Comparison of ENCODE assay signal across 9 cellular contexts in genomic region chr16:56246051-56246817, GRCh38. TPM values are rescaled to one million over a fixed set of nuclear protein-coding genes. Genes with fewer than 3 reads are reported as not detected.
DNase-seq lines count a peak whose midpoint lies in the region; ATAC-seq and TF ChIP-seq lines count a peak whose summit lies in the region.
"Had no signal": no experiment of that assay in that cellular context is flagged by ENCODE, and none has a peak within 500 bp of the region (broad histone marks: within the 10 kb centered on the region; RNA-seq: fewer than 3 reads in every experiment).

No MANE protein-coding gene starts in this region.

- peaks cover 2% of the 10 kb centered on the region for H3K27me3 Mint-ChIP-seq in GM23338 (ENCODE audit: insufficient read depth, low read depth, poor library complexity)
- no peaks in the 10 kb centered on the region for H3K27me3 Mint-ChIP-seq in T-helper 17 cell
- no peaks in the 10 kb centered on the region for H3K27me3 Mint-ChIP-seq in activated CD4-positive, alpha-beta memory T cell treated with anti-CD3 and anti-CD28 coated beads for 36 hours

- WGBS in body of pancreas, 2 donors, result 52 to 58% methylated on average over 13 of the region's 13 CpGs
- WGBS in ovary, 3 donors, result 64 to 74% (median 66%) methylated on average over 13 of the region's 13 CpGs

- peaks cover 3% of the 10 kb centered on the region for H3K36me3 ChIP-seq in GM23338 (ENCODE audit: insufficient read depth)
- no peaks in the 10 kb centered on the region for H3K36me3 ChIP-seq in rectal smooth muscle tissue (ENCODE audit: control insufficient read depth, insufficient read depth, low read length)
- no peaks in the 10 kb centered on the region for H3K36me3 ChIP-seq in body of pancreas (replicated peaks in 1 of 2; ENCODE audit: insufficient read depth in 1 of 2, low read depth in 2 of 2)
- H3K36me3 ChIP-seq in ovary, result no peaks in the 10 kb centered on the region

- H3K36me3 Mint-ChIP-seq in GM23338 (ENCODE audit: low read depth) (no peaks in the 10 kb centered on the region; the same call in 2 of the 3 replicates), T-helper 17 cell (ENCODE audit: low read depth) (peaks cover 2% of the 10 kb centered on the region)
- H3K36me3 Mint-ChIP-seq in activated CD4-positive, alpha-beta memory T cell treated with anti-CD3 and anti-CD28 coated beads for 36 hours, result no peaks in the 10 kb centered on the region

- no peak overlapping the region for H3K4me2 ChIP-seq in GM23338

- H3K9ac ChIP-seq in rectal smooth muscle tissue (ENCODE audit: low read length), result no peak overlapping the region

- no peaks in the 10 kb centered on the region for H3F3A ChIP-seq in GM23338 (replicated peaks; ENCODE audit: low read depth)

- no peak for TF ChIP-seq EP300 in ovary (IDR thresholded peaks at IDR 0.05)

- peak; percentile 98 for ATAC-seq in GM23338
- ATAC-seq in T-helper 17 cell, result no peak
- ATAC-seq in left ventricle myocardium superior, result peak; percentile 67
- no peak for ATAC-seq in body of pancreas
- ATAC-seq in HG02870 (IDR thresholded peaks at IDR 0.05; ENCODE audit: unreplicated experiment), result no peak

- no peak overlapping the region for H3K27ac ChIP-seq in GM23338 (ENCODE audit: low read depth)
- peak overlapping the region; percentile 62 for H3K27ac ChIP-seq in rectal smooth muscle tissue (ENCODE audit: low read depth, low read length)
- no peak overlapping the region for H3K27ac ChIP-seq in body of pancreas
- H3K27ac ChIP-seq in ovary, result no peak overlapping the region

- no peaks in the 10 kb centered on the region for H3K9me2 ChIP-seq in GM23338 (ENCODE audit: insufficient read depth)

- POLR2A ChIA-PET in activated CD4-positive, alpha-beta memory T cell treated with anti-CD3 and anti-CD28 coated beads for 36 hours (lab: Charles Lee), result no interaction called here

- H3K27ac Mint-ChIP-seq in GM23338, result no peak overlapping the region
- H3K27ac Mint-ChIP-seq in T-helper 17 cell, result peak overlapping the region; percentile 37
- H3K27ac Mint-ChIP-seq in activated CD4-positive, alpha-beta memory T cell treated with anti-CD3 and anti-CD28 coated beads for 36 hours, result no peak overlapping the region

- H3K4me3 ChIP-seq in GM23338, result no peak overlapping the region
- no peak overlapping the region for H3K4me3 ChIP-seq in rectal smooth muscle tissue (ENCODE audit: low read length)
- no peak overlapping the region for H3K4me3 ChIP-seq in body of pancreas
- H3K4me3 ChIP-seq in ovary, result no peak overlapping the region

- H3K27me3 ChIP-seq in GM23338 (ENCODE audit: insufficient read depth) (no peaks in the 10 kb centered on the region), rectal smooth muscle tissue (ENCODE audit: control insufficient read depth, insufficient read depth, low read length) (no peaks in the 10 kb centered on the region), body of pancreas (no peaks in the 10 kb centered on the region), ovary (no peaks in the 10 kb centered on the region)

- no peaks in the 10 kb centered on the region for H3K9me3 Mint-ChIP-seq in GM23338
- no peaks in the 10 kb centered on the region for H3K9me3 Mint-ChIP-seq in activated CD4-positive, alpha-beta memory T cell treated with anti-CD3 and anti-CD28 coated beads for 36 hours

- H3K4me3 Mint-ChIP-seq in GM23338 (no peak overlapping the region), T-helper 17 cell (no peak overlapping the region)
- H3K4me3 Mint-ChIP-seq in activated CD4-positive, alpha-beta memory T cell treated with anti-CD3 and anti-CD28 coated beads for 36 hours, result no peak overlapping the region

- H3K4me1 Mint-ChIP-seq in GM23338, result peaks cover 9% of the 10 kb centered on the region
- peaks cover 2% of the 10 kb centered on the region for H3K4me1 Mint-ChIP-seq in T-helper 17 cell
- no peaks in the 10 kb centered on the region for H3K4me1 Mint-ChIP-seq in activated CD4-positive, alpha-beta memory T cell treated with anti-CD3 and anti-CD28 coated beads for 36 hours (ENCODE audit: low read depth)

- H2AFZ ChIP-seq in GM23338, result no peak overlapping the region

- intact Hi-C loops in left ventricle myocardium superior (cut with micrococcal nuclease), result no loop called here
- intact Hi-C loops in body of pancreas (cut with DNase I), result no loop called here
- intact Hi-C loops in ovary (cut with DNase I), result no loop called here
- intact Hi-C loops in activated CD4-positive, alpha-beta memory T cell treated with anti-CD3 and anti-CD28 coated beads for 36 hours (cut with micrococcal nuclease), result no loop called here

- H3K4me1 ChIP-seq in GM23338 (ENCODE audit: insufficient read depth), result 0 out of 2 replicates have a peak, but pooled peaks cover 4% of the 10 kb centered on the region
- peaks cover 29% of the 10 kb centered on the region for H3K4me1 ChIP-seq in rectal smooth muscle tissue (ENCODE audit: control insufficient read depth, insufficient read depth, low read length)
- no peaks in the 10 kb centered on the region for H3K4me1 ChIP-seq in body of pancreas
- no peaks in the 10 kb centered on the region for H3K4me1 ChIP-seq in ovary (ENCODE audit: insufficient read depth)

- no peaks in the 10 kb centered on the region for H3K79me2 ChIP-seq in GM23338 (replicated peaks; ENCODE audit: insufficient read depth)

- no peak; a peak in 1 of 4 replicates for TF ChIP-seq CTCF in GM23338 (conservative IDR thresholded peaks at IDR 0.05; ENCODE audit: low read depth in 2 of 2)
- TF ChIP-seq CTCF in body of pancreas (IDR thresholded peaks at IDR 0.05), result no peak
- TF ChIP-seq CTCF in ovary (IDR thresholded peaks at IDR 0.05), result no peak

- CTCF ChIA-PET in activated CD4-positive, alpha-beta memory T cell treated with anti-CD3 and anti-CD28 coated beads for 36 hours (lab: Charles Lee), result no interaction called here

- peak; percentile 23 for DNase-seq in GM23338 (ENCODE audit: low spot score)
- no peak for DNase-seq in T-helper 17 cell
- DNase-seq in left ventricle myocardium superior, result no peak
- DNase-seq in body of pancreas, result no peak
- DNase-seq in ovary, result no peak
- DNase-seq in activated CD4-positive, alpha-beta memory T cell treated with anti-CD3 and anti-CD28 coated beads for 36 hours, result no peak
- DNase-seq: cerebellar nuclear complex had no signal

- no peak for TF ChIP-seq POLR2A in body of pancreas (IDR thresholded peaks at IDR 0.05)
- no peak for TF ChIP-seq POLR2A in ovary (IDR thresholded peaks at IDR 0.05)

- 0 out of 2 replicates have a peak, but pooled peaks cover 4% of the 10 kb centered on the region for H4K20me1 ChIP-seq in GM23338 (replicated peaks; ENCODE audit: insufficient read depth)

- H3K9me3 ChIP-seq in T-helper 17 cell (ENCODE audit: control insufficient read depth, low read length, poor library complexity, severe bottlenecking) (no peaks in the 10 kb centered on the region), body of pancreas (no peaks in the 10 kb centered on the region), ovary (no peaks in the 10 kb centered on the region)

TF ChIP-seq in GM23338, 12 proteins besides CTCF, POLR2A, EP300 and RAD21 (continues in another document):
- no peak for TF ChIP-seq ZNF114 (CRISPR knock-in tag; IDR thresholded peaks at IDR 0.05)
- TF ChIP-seq JUNB (IDR thresholded peaks at IDR 0.05; ENCODE audit: unreplicated experiment), result no peak
- TF ChIP-seq EZH2phosphoT487 (IDR thresholded peaks at IDR 0.05; ENCODE audit: unreplicated experiment), result no peak
- no peak for TF ChIP-seq STAT1 (IDR thresholded peaks at IDR 0.05; ENCODE audit: unreplicated experiment)
- TF ChIP-seq REST (IDR thresholded peaks at IDR 0.05; ENCODE audit: unreplicated experiment), result no peak
- no peak for TF ChIP-seq NANOG (IDR thresholded peaks at IDR 0.05; ENCODE audit: borderline replicate concordance)
- TF ChIP-seq ZNF331 (CRISPR knock-in tag; IDR thresholded peaks at IDR 0.05; ENCODE audit: low read depth), result no peak
- no peak for TF ChIP-seq CREB1 (CRISPR knock-in tag; IDR thresholded peaks at IDR 0.05; ENCODE audit: low read depth)

RNA-seq across cellular contexts. Expression of gene GNAO1, which starts 54.9 kb away (rescaled TPM):
- 20.0 and 24.8 TPM in 2 replicates for total RNA-seq in GM23338 (2014; rRNA removed; shearing (Covaris generic))
- polyA plus RNA-seq in GM23338 (2016; fragmentation: Nextera tagmentation; extraction: Ambion mirVana), result 6.5 and 7.5 TPM in 2 replicates
- total RNA-seq in T-helper 17 cell, result 1 to 10 TPM; 7.0 to 7.2 TPM
- total RNA-seq in left ventricle myocardium superior, result 23.6 TPM
- total RNA-seq in body of pancreas, result 1 to 10 TPM; 1.6 to 3.0 TPM
- total RNA-seq in ovary, result 1 to 10 TPM in 6 of 7 donors, under 1 TPM in 1; 0.72 to 5.6 (median 2.7) TPM
- 1 to 10 TPM; 1.1 to 3.8 TPM for polyA plus RNA-seq in ovary
- total RNA-seq in activated CD4-positive, alpha-beta memory T cell treated with anti-CD3 and anti-CD28 coated beads for 36 hours, result 1 to 10 TPM; 1.3 to 1.4 TPM

Comparison
In these comparisons a context has a peak if more than half of its experiments do, and no peak if none do; other contexts are left out.
1. ATAC-seq: peak in GM23338 (single experiment) and left ventricle myocardium superior (single experiment); none in T-helper 17 cell (single experiment), body of pancreas (single experiment) and HG02870 (single experiment).